8 cellular contexts compared by ENCODE assay signal in genomic region chr10:101214446-101215396, GRCh38. TPM values are rescaled to one million over a fixed set of nuclear protein-coding genes. Genes with fewer than 3 reads are reported as not detected.
A peak's percentile ranks its signal among the peaks of the same experiment; 100 is the strongest.
DNase-seq lines count a peak whose midpoint lies in the region; ATAC-seq and TF ChIP-seq lines count a peak whose summit lies in the region.

No MANE protein-coding gene starts in this region.

- ATAC-seq in foreskin keratinocyte (peak; percentile 67), HG03571 (IDR thresholded peaks at IDR 0.05; ENCODE audit: unreplicated experiment) (no peak)

- H3K4me3 ChIP-seq in HUES6 (ENCODE audit: low read depth, low read length): peak overlapping the region; percentile 50
- H3K4me3 ChIP-seq in uterus: no peak overlapping the region

- H3K4me1 ChIP-seq in HUES6 (ENCODE audit: control insufficient read depth, insufficient read depth, low read length) (peaks cover 26% of the 10 kb centered on the region), foreskin keratinocyte (no peaks in the 10 kb centered on the region), uterus (peaks cover 0 to 11% of the 10 kb centered on the region in 2 donors)

- peaks cover 98% of the 10 kb centered on the region for H3K27me3 ChIP-seq in HUES6 (ENCODE audit: control insufficient read depth, insufficient read depth, low read length)
- H3K27me3 ChIP-seq in foreskin keratinocyte: peaks cover 95% of the 10 kb centered on the region
- peaks cover 19 to 66% of the 10 kb centered on the region in 2 donors for H3K27me3 ChIP-seq in uterus

- H3K27ac Mint-ChIP-seq in activated T-helper 2 cell treated with anti-CD3 and anti-CD28 coated beads, Interferon-gamma antibody, Interleukin-2, Interleukin-4, amounts not matched to agents 10 μg/mL and 5 μg/mL and 100 μg/mL, durations not matched to agents 14 hours and 24 hours and 36 hours: peak overlapping the region; percentile 1

- H3K4me3 Mint-ChIP-seq in activated T-helper 2 cell treated with anti-CD3 and anti-CD28 coated beads, Interferon-gamma antibody, Interleukin-2, Interleukin-4, amounts not matched to agents 10 μg/mL and 5 μg/mL and 100 μg/mL, durations not matched to agents 14 hours and 24 hours and 36 hours (ENCODE audit: low read depth): no peak overlapping the region

- peaks cover 76% of the 10 kb centered on the region for H3K27me3 Mint-ChIP-seq in activated T-helper 2 cell treated with anti-CD3 and anti-CD28 coated beads, Interferon-gamma antibody, Interleukin-2, Interleukin-4, amounts not matched to agents 10 μg/mL and 5 μg/mL and 100 μg/mL, durations not matched to agents 14 hours and 24 hours and 36 hours (ENCODE audit: low read depth)

- no peak for TF ChIP-seq POLR2A in uterus (IDR thresholded peaks at IDR 0.05)

- no peak overlapping the region for H3K9ac ChIP-seq in HUES6 (ENCODE audit: low read length)

- DNase-seq in GDM1 (lab: John Stamatoyannopoulos, UW): peak; percentile 29
- DNase-seq in RWPE1 (ENCODE audit: low spot score): peak; percentile 74
- DNase-seq in activated T-helper 2 cell treated with anti-CD3 and anti-CD28 coated beads, Interferon-gamma antibody, Interleukin-2, Interleukin-4, amounts not matched to agents 10 μg/mL and 5 μg/mL and 100 μg/mL, durations not matched to agents 14 hours and 24 hours and 36 hours (ENCODE audit: low spot score): peak; percentile 52
- DNase-seq in foreskin keratinocyte: no peak
- DNase-seq in posterior cingulate gyrus: peak in 7 of 10 donors; percentile 56 to 93 (median 62)
- DNase-seq in uterus: peak; percentile 35 to 59

- CTCF ChIA-PET in RWPE1 (lab: Yijun Ruan, JAX): interaction anchor here (0.5 to 3.9 kb wide), 70 partner anchors 8 to 1259 kb away, joined by 3 to 108 read pairs (median 4); partner anchors contain the start of genes DPCD, LBX1 and POLL

- H3K27ac ChIP-seq in HUES6 (ENCODE audit: low read depth, low read length) (no peak overlapping the region), RWPE1 (no peak overlapping the region), foreskin keratinocyte (no peak overlapping the region), uterus (no peak overlapping the region)

- no peaks in the 10 kb centered on the region for H3K9me3 Mint-ChIP-seq in activated T-helper 2 cell treated with anti-CD3 and anti-CD28 coated beads, Interferon-gamma antibody, Interleukin-2, Interleukin-4, amounts not matched to agents 10 μg/mL and 5 μg/mL and 100 μg/mL, durations not matched to agents 14 hours and 24 hours and 36 hours

- TF ChIP-seq CTCF in RWPE1 (conservative IDR thresholded peaks at IDR 0.05; ENCODE audit: low read depth) (peak; percentile 90), foreskin keratinocyte (conservative IDR thresholded peaks at IDR 0.05) (peak; percentile 88), uterus (IDR thresholded peaks at IDR 0.05) (peak; percentile 60 to 86 (median 73))

- peaks cover 9% of the 10 kb centered on the region for H3K4me1 Mint-ChIP-seq in activated T-helper 2 cell treated with anti-CD3 and anti-CD28 coated beads, Interferon-gamma antibody, Interleukin-2, Interleukin-4, amounts not matched to agents 10 μg/mL and 5 μg/mL and 100 μg/mL, durations not matched to agents 14 hours and 24 hours and 36 hours (ENCODE audit: low read depth)

- H3K36me3 Mint-ChIP-seq in activated T-helper 2 cell treated with anti-CD3 and anti-CD28 coated beads, Interferon-gamma antibody, Interleukin-2, Interleukin-4, amounts not matched to agents 10 μg/mL and 5 μg/mL and 100 μg/mL, durations not matched to agents 14 hours and 24 hours and 36 hours (ENCODE audit: low read depth): no peaks in the 10 kb centered on the region

- intact Hi-C loops in activated T-helper 2 cell treated with anti-CD3 and anti-CD28 coated beads, Interferon-gamma antibody, Interleukin-2, Interleukin-4, amounts not matched to agents 10 μg/mL and 5 μg/mL and 100 μg/mL, durations not matched to agents 14 hours and 24 hours and 36 hours (cut with micrococcal nuclease): loop anchor here (2.0 to 5.0 kb wide), 6 partner anchors 16 to 487 kb away; no protein-coding TSS in a partner anchor
- intact Hi-C loops in posterior cingulate gyrus (cut with DNase I) (loop anchor here (5.0 to 10.0 kb wide), 2 partner anchors 228 to 570 kb away; partner anchors contain the start of gene NPM3), uterus (cut with DNase I; ENCODE audit: low total_unique reads) (loop anchor here (5.0 kb wide), 1 partner anchor 353 kb away; no protein-coding TSS in a partner anchor)

- POLR2A ChIA-PET in RWPE1 (lab: Yijun Ruan, JAX; ENCODE audit: low non-redundant PET): no interaction called here

- H3K36me3 ChIP-seq in HUES6 (ENCODE audit: control insufficient read depth, insufficient read depth, low read length) (no peaks in the 10 kb centered on the region), uterus (no peaks in the 10 kb centered on the region)

- no peaks in the 10 kb centered on the region for H3K9me3 ChIP-seq in HUES6 (ENCODE audit: control insufficient read depth, insufficient read depth, low read depth, low read length)
- no peaks in the 10 kb centered on the region for H3K9me3 ChIP-seq in uterus

RNA-seq across cellular contexts. Expression of gene LBX1, which starts 14.5 kb away (rescaled TPM):
- total RNA-seq in activated T-helper 2 cell treated with anti-CD3 and anti-CD28 coated beads, Interferon-gamma antibody, Interleukin-2, Interleukin-4, amounts not matched to agents 10 μg/mL and 5 μg/mL and 100 μg/mL, durations not matched to agents 14 hours and 24 hours and 36 hours: not detected in 2 replicates
- total RNA-seq in foreskin keratinocyte (not detected in 2 replicates), uterus (not detected)
- not detected in 2 replicates for polyA plus RNA-seq in foreskin keratinocyte

Comparison
In these comparisons a context has a peak if more than half of its experiments do, and no peak if none do; other contexts are left out.
1. DNase-seq: peak in GDM1 (single experiment), RWPE1 (single experiment), activated T-helper 2 cell treated with anti-CD3 and anti-CD28 coated beads, Interferon-gamma antibody, Interleukin-2, Interleukin-4, amounts not matched to agents 10 μg/mL and 5 μg/mL and 100 μg/mL, durations not matched to agents 14 hours and 24 hours and 36 hours (single experiment), posterior cingulate gyrus (7 of 10) and uterus (2 of 2); none in foreskin keratinocyte (0 of 2).
2. Peak in every context shown above with its lines, with median percentiles within 50 percentile points of each other: CTCF ChIP-seq.